In genomic region chr1:153422450-153423068, GRCh38 we compare ENCODE assay signal across 8 cellular contexts. TPM values are rescaled to one million over a fixed set of nuclear protein-coding genes. Genes with fewer than 3 reads are reported as not detected.
DNase-seq lines count a peak whose midpoint lies in the region; ATAC-seq lines count a peak whose summit lies in the region.

No MANE protein-coding gene starts in this region.

- peaks cover 19% of the 10 kb centered on the region for H3K27me3 Mint-ChIP-seq in memory B cell

- no peaks in the 10 kb centered on the region for H3K36me3 Mint-ChIP-seq in memory B cell

- no peak overlapping the region for H3K27ac Mint-ChIP-seq in memory B cell

- peaks cover 1% of the 10 kb centered on the region for H3K9me3 Mint-ChIP-seq in memory B cell

- no peak overlapping the region for H3K4me3 Mint-ChIP-seq in memory B cell

- no peak for ATAC-seq in memory B cell (ENCODE audit: low read depth)
- no peak for ATAC-seq in HG03457 (IDR thresholded peaks at IDR 0.05; ENCODE audit: unreplicated experiment)

- no peaks in the 10 kb centered on the region for H3K4me1 Mint-ChIP-seq in memory B cell

- peak; percentile 74 for DNase-seq in CD1c-positive myeloid dendritic cell (ENCODE audit: extremely low spot score)
- peak; percentile 60 to 82 for DNase-seq in Kasumi-1 (lab: John Stamatoyannopoulos, UW)
- DNase-seq in activated CD4-positive, alpha-beta T cell treated with anti-CD3 and anti-CD28 coated beads for 24 hours (ENCODE audit: low read depth in 2 of 2) = peak; percentile 43 to 50
- DNase-seq in dermis microvascular lymphatic vessel endothelial cell (ENCODE audit: low read depth in 2 of 2) = peak; percentile 60 to 74
- DNase-seq in memory B cell (ENCODE audit: low spot score in 2 of 2) = peak; percentile 56 to 57
- peak; percentile 24 to 55 for DNase-seq in stimulated activated CD8-positive, alpha-beta memory T cell treated with anti-CD3 and anti-CD28 coated beads, Interleukin-2, amount 100 ng/mL, for 48 hours (ENCODE audit: low read depth in 2 of 2)
- DNase-seq in NCI-H2107 treated with DMSO at 0.1 percent for 48 hours (lab: John Stamatoyannopoulos, UW; ENCODE audit: unreplicated experiment) = no peak

RNA-seq across cellular contexts. Expression of gene S100A7A, which starts 6.2 kb away (rescaled TPM):
- total RNA-seq in dermis microvascular lymphatic vessel endothelial cell = not detected in 2 replicates

RNA-seq across cellular contexts. Expression of gene S100A8, which starts 31.7 kb away (rescaled TPM):
- total RNA-seq in dermis microvascular lymphatic vessel endothelial cell = not detected in 2 replicates

RNA-seq across cellular contexts. Expression of gene S100A7, which starts 37.9 kb away (rescaled TPM):
- total RNA-seq in dermis microvascular lymphatic vessel endothelial cell = not detected in 2 replicates

RNA-seq across cellular contexts. Expression of gene S100A12, which starts 47.1 kb away (rescaled TPM):
- not detected in 2 replicates for total RNA-seq in dermis microvascular lymphatic vessel endothelial cell
